In the genomic region with DNA sequence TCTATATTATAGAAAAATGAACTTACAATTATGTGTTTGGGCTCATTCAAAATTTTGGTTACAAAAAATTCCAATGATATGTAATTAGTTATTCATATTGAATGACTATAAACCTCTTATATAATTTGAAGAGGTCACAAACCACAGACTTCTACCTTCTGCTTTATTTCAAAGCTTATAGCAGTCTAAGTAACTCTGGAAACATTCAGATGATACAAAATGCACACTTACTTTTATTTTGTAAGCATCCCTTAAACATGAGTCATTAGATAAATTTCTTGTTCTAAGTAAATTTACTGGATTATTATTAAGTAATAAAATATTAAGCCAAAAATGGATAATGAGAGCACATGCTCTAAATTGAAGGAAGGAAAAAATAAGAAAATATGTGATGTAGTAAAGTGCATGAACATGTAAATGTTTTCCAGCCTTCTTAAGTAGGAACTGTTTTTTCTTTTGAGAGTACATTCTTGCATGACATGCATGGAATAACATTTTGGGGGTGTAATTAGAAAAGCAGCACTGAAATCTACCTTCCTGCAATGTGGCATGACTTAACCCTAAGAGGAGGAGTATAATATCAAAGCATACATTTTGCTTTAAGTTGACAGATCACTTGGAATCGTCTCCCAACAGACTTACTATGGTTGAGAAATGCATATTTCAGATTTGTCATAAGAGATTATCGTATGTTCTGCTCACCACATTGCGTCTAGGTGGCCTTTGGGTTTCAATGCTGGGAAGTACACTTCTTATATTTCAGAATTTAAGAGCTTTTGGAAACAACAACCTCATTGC, we compare ENCODE assay signal across 24 cellular contexts.
"Had no signal": no experiment of that assay in that cellular context is flagged by ENCODE, and none has a peak within 500 bp of the region (broad histone marks: within the 10 kb centered on the region; RNA-seq: fewer than 3 reads in every experiment).

No MANE protein-coding gene starts in this region.

- ATAC-seq: esophagus mucosa; heart left ventricle; left cardiac atrium; lower lobe of right lung; psoas muscle; right lobe of liver; stimulated activated naive B cell treated with anti-CD40 and anti-IgM and Interleukin-4, amounts not matched to agents 10 μg/mL and 1 μg/mL and 100 μg/mL, for 72 hours had no signal

- H3K9me3 ChIP-seq: heart left ventricle, left ventricle myocardium inferior, lower lobe of right lung, psoas muscle, right lobe of liver, spleen, stomach had no signal

- H3K4me1 ChIP-seq: heart left ventricle, left ventricle myocardium inferior, lower lobe of right lung, psoas muscle, right lobe of liver, spleen, stomach had no signal

- H3K4me3 ChIP-seq: dorsolateral prefrontal cortex, heart left ventricle, left ventricle myocardium inferior, lower lobe of right lung, psoas muscle, right lobe of liver, spleen, stomach had no signal

- DNase-seq: caudate nucleus; cortex of kidney; dorsolateral prefrontal cortex; effector CD8-positive, alpha-beta T cell; foreskin melanocyte; heart left ventricle; kidney; left cardiac atrium; left ventricle myocardium inferior; lower lobe of right lung; naive B cell; nephron progenitor cell; psoas muscle; retina; right lobe of liver; spleen; stimulated activated CD4-positive, alpha-beta T cell treated with anti-CD3 and anti-CD28 coated beads, Interleukin-15, amount 100 ng/mL, for 24 hours; stimulated activated CD4-positive, alpha-beta T cell treated with anti-CD3 and anti-CD28 coated beads, Interleukin-1b, Interleukin-23, amount 100 ng/mL, for 48 hours; stimulated activated CD4-positive, alpha-beta T cell treated with anti-CD3 and anti-CD28 coated beads, Interleukin-4, amount 100 ng/mL, for 4 hours; stimulated activated naive B cell treated with anti-CD40 and anti-IgM and Interleukin-4, amounts not matched to agents 10 μg/mL and 1 μg/mL and 100 μg/mL, for 72 hours; stomach; substantia nigra; trophoblast cell had no signal

- H3K36me3 ChIP-seq: heart left ventricle, left ventricle myocardium inferior, lower lobe of right lung, right lobe of liver, spleen, stomach had no signal

- H3K27me3 ChIP-seq: heart left ventricle, right lobe of liver, spleen, stomach had no signal

- H3K27ac ChIP-seq: dorsolateral prefrontal cortex, heart left ventricle, left ventricle myocardium inferior, lower lobe of right lung, psoas muscle, right lobe of liver, spleen, stomach had no signal
